Comparison of ENCODE assay signal across 27 cellular contexts in genomic region chr1:65818966-65819365, GRCh38. TPM values are rescaled to one million over a fixed set of nuclear protein-coding genes. Genes with fewer than 3 reads are reported as not detected.
DNase-seq lines count a peak whose midpoint lies in the region; ATAC-seq, FAIRE-seq and TF ChIP-seq lines count a peak whose summit lies in the region.
"Had no signal": no experiment of that assay in that cellular context is flagged by ENCODE, and none has a peak within 500 bp of the region (broad histone marks: within the 10 kb centered on the region; RNA-seq: fewer than 3 reads in every experiment).

No MANE protein-coding gene starts in this region.

- H3K4me1 Mint-ChIP-seq in activated naive CD8-positive, alpha-beta T cell treated with anti-CD3 and anti-CD28 coated beads for 36 hours = no peaks in the 10 kb centered on the region
- H3K4me1 Mint-ChIP-seq: CD8-positive, alpha-beta memory T cell; H9 had no signal

- FAIRE-seq in GM12892 (lab: Jason Lieb, UNC) (peak; percentile 33), K562 (lab: Jason Lieb, UNC) (no peak)
- FAIRE-seq: A549, D721Med, GM12878, GM18507 had no signal

- H3K36me3 ChIP-seq in IMR-90 (ENCODE audit: control insufficient read depth, insufficient read depth, low read length) (no peaks in the 10 kb centered on the region), K562 (ENCODE audit: control insufficient read depth, insufficient read depth, low read length) (no peaks in the 10 kb centered on the region)
- H3K36me3 ChIP-seq: BE2C; BLaER1 treated with 17β-estradiol and CSF1 and Interleukin-3, amounts not matched to agents 10 nM and 100 nM had no signal

- no peak overlapping the region; the same call in 1 of the 2 replicates for H2BK20ac ChIP-seq in IMR-90 (ENCODE audit: low read depth, low read length)

- H3K18ac ChIP-seq in IMR-90 (ENCODE audit: low read depth, low read length) = 0 out of 2 replicates have a peak overlapping the region, but pooled peaks have one; percentile 36

- no peak for TF ChIP-seq RAD21 in IMR-90 (IDR thresholded peaks at IDR 0.05; ENCODE audit: low read length)
- no peak for TF ChIP-seq RAD21 in K562 (CRISPR knock-in tag; conservative IDR thresholded peaks at IDR 0.05 in 1 of 2, IDR thresholded peaks at IDR 0.05 in 1 of 2)

- H3K79me1 ChIP-seq in IMR-90 (ENCODE audit: low read depth in 1 of 2, low read length in 2 of 2) = peaks cover 0 to 4% of the 10 kb centered on the region in 2 experiments; a peak in 1 of 4 replicates

- TF ChIP-seq CTCF in IMR-90 (conservative IDR thresholded peaks at IDR 0.05; ENCODE audit: low read depth, low read length) (no peak), K562 (IDR thresholded peaks at IDR 0.05 in 2 of 3, conservative IDR thresholded peaks at IDR 0.05 in 1 of 3; ENCODE audit: insufficient read depth in 2 of 3, low read depth in 1 of 3, low read length in 3 of 3) (no peak)

- H2BK5ac ChIP-seq in IMR-90 (ENCODE audit: low read depth, low read length, poor library complexity, severe bottlenecking) = no peak overlapping the region

- peak overlapping the region; percentile 55; the same call in 1 of the 2 replicates for H3K4ac ChIP-seq in IMR-90 (ENCODE audit: low read depth, low read length)

- CTCF ChIA-PET in IMR-90 (lab: Yijun Ruan, JAX) = no interaction called here
- CTCF ChIA-PET in K562 (lab: Yijun Ruan, JAX; ENCODE audit: low intra/inter-chr PET ratio) = no interaction called here

- TF ChIP-seq EP300 in K562 (IDR thresholded peaks at IDR 0.05; ENCODE audit: low read length) = no peak

- no peaks in the 10 kb centered on the region for H3K79me2 ChIP-seq in K562 (ENCODE audit: control insufficient read depth, insufficient read depth, low read length)

- in situ Hi-C loops in IMR-90 (cut with MboI; ENCODE audit: low sequenced_read_pairs) (loop anchor here (25.0 kb wide), 1 partner anchor 1118 kb away; no protein-coding TSS in a partner anchor), K562 (cut with MboI) (no loop called here)

- no peak overlapping the region for H3K14ac ChIP-seq in IMR-90 (replicated peaks; ENCODE audit: low read depth, low read length)

- ATAC-seq in IMR-90 (ENCODE audit: low read depth) (no peak), K562 (peak; percentile 74), GM19328 (IDR thresholded peaks at IDR 0.05; ENCODE audit: unreplicated experiment) (no peak), HG03520 (IDR thresholded peaks at IDR 0.05; ENCODE audit: unreplicated experiment) (no peak)
- ATAC-seq: A549, GM12878, HCT116 had no signal

- H3K4me3 ChIP-seq in IMR-90 (ENCODE audit: insufficient read depth, low read depth, low read length) = no peak overlapping the region
- H3K4me3 ChIP-seq in K562 = 0 out of 2 replicates have a peak overlapping the region, but pooled peaks have one; percentile 16
- H3K4me3 ChIP-seq: A549; BLaER1 treated with 17β-estradiol and CSF1 and Interleukin-3, amounts not matched to agents 10 nM and 100 nM; GM12878; GM23248 had no signal

- H3K27ac Mint-ChIP-seq in activated naive CD8-positive, alpha-beta T cell treated with anti-CD3 and anti-CD28 coated beads for 36 hours = no peak overlapping the region
- H3K27ac Mint-ChIP-seq: CD14-positive monocyte; CD4-positive, alpha-beta T cell; CD8-positive, alpha-beta memory T cell; H9 had no signal

- WGBS in IMR-90 (ENCODE audit: extremely low coverage in 2 of 2, insufficient read length in 1 of 2), 2 experiments = no CpG with 5 or more reads among the region's 1 CpG
- 0% methylated on average over 1 of the region's 1 CpG for WGBS in K562 (ENCODE audit: insufficient coverage, low coverage, missing lambda C conversion rate)

- H3K27me3 Mint-ChIP-seq in activated naive CD8-positive, alpha-beta T cell treated with anti-CD3 and anti-CD28 coated beads for 36 hours = peaks cover 34% of the 10 kb centered on the region
- H3K27me3 Mint-ChIP-seq: CD4-positive, alpha-beta T cell had no signal

- H3K4me2 ChIP-seq in IMR-90 (ENCODE audit: low read depth, low read length) (no peak overlapping the region), K562 (ENCODE audit: insufficient read depth, low read length) (peak overlapping the region; percentile 53)
- H3K4me2 ChIP-seq: A549; BLaER1 treated with 17β-estradiol and CSF1 and Interleukin-3, amounts not matched to agents 10 nM and 100 nM had no signal

- H3K27me3 ChIP-seq in IMR-90 (ENCODE audit: control insufficient read depth, insufficient read depth, low read length) = no peaks in the 10 kb centered on the region
- H3K27me3 ChIP-seq in K562 (ENCODE audit: control insufficient read depth in 2 of 2, insufficient read depth in 2 of 2, low read length in 2 of 2) = no peaks in the 10 kb centered on the region
- H3K27me3 ChIP-seq: BE2C; BLaER1 treated with 17β-estradiol and CSF1 and Interleukin-3, amounts not matched to agents 10 nM and 100 nM had no signal

- no peak for TF ChIP-seq POLR2A in GM12892 (IDR thresholded peaks at IDR 0.05; ENCODE audit: low read depth, low read length)
- no peak for TF ChIP-seq POLR2A in IMR-90 (IDR thresholded peaks at IDR 0.05; ENCODE audit: low read depth, low read length)
- TF ChIP-seq POLR2A in K562 (conservative IDR thresholded peaks at IDR 0.05) = no peak

- dilution Hi-C loops in IMR-90 (cut with HindIII; ENCODE audit: low sequenced_read_pairs, unreplicated experiment) = no loop called here

- peak overlapping the region; percentile 59; the same call in 1 of the 2 replicates for H2BK120ac ChIP-seq in IMR-90 (ENCODE audit: low read depth, low read length)

- H4K20me1 ChIP-seq in IMR-90 (ENCODE audit: insufficient read depth, low read length) = no peaks in the 10 kb centered on the region
- no peaks in the 10 kb centered on the region for H4K20me1 ChIP-seq in K562 (replicated peaks; ENCODE audit: control insufficient read depth, insufficient read depth, low read length)
- H4K20me1 ChIP-seq: BLaER1 treated with 17β-estradiol and CSF1 and Interleukin-3, amounts not matched to agents 10 nM and 100 nM had no signal

- H2AFZ ChIP-seq in IMR-90 (replicated peaks; ENCODE audit: low read length, poor library complexity) = peak overlapping the region; percentile 29
- peak overlapping the region; percentile 88 for H2AFZ ChIP-seq in K562 (ENCODE audit: low read depth, low read length)

- no peak overlapping the region for H2AK9ac ChIP-seq in IMR-90 (replicated peaks; ENCODE audit: low read depth, low read length, poor library complexity)

- H3K4me1 ChIP-seq in IMR-90 (ENCODE audit: control insufficient read depth, insufficient read depth, low read length) (no peaks in the 10 kb centered on the region), K562 (replicated peaks in 1 of 2; ENCODE audit: control insufficient read depth in 2 of 2, insufficient read depth in 2 of 2, low read length in 2 of 2) (peaks cover 0 to 3% of the 10 kb centered on the region in 2 experiments; a peak in 2 of 5 replicates)
- H3K4me1 ChIP-seq: A549, BE2C had no signal

- no peak overlapping the region for H3K23ac ChIP-seq in IMR-90 (ENCODE audit: low read depth, low read length)

- no peak overlapping the region for H3K9ac ChIP-seq in IMR-90 (ENCODE audit: low read depth, low read length)
- peak overlapping the region in 1 of 2 experiments; percentile 23; a peak in 1 of 4 replicates for H3K9ac ChIP-seq in K562 (ENCODE audit: insufficient read depth in 1 of 2, low read depth in 2 of 2, low read length in 2 of 2)
- H3K9ac ChIP-seq: BLaER1 treated with 17β-estradiol and CSF1 and Interleukin-3, amounts not matched to agents 10 nM and 100 nM; GM23248 had no signal

- no peaks in the 10 kb centered on the region for H3K36me3 Mint-ChIP-seq in activated naive CD8-positive, alpha-beta T cell treated with anti-CD3 and anti-CD28 coated beads for 36 hours
- H3K36me3 Mint-ChIP-seq: CD14-positive monocyte; CD8-positive, alpha-beta memory T cell had no signal

- 0 out of 4 replicates have a peak overlapping the region, but pooled peaks of 1 of the 2 experiments have one; percentile 10 for H4K8ac ChIP-seq in IMR-90 (ENCODE audit: low read depth in 2 of 2, low read length in 2 of 2)

- peaks cover 1% of the 10 kb centered on the region for H3K9me3 Mint-ChIP-seq in activated naive CD8-positive, alpha-beta T cell treated with anti-CD3 and anti-CD28 coated beads for 36 hours
- H3K9me3 Mint-ChIP-seq: CD4-positive, alpha-beta T cell; CD8-positive, alpha-beta memory T cell; H9 had no signal

- peak overlapping the region; percentile 72 for H2AK5ac ChIP-seq in IMR-90 (ENCODE audit: low read depth, low read length)

- H2BK15ac ChIP-seq in IMR-90 (ENCODE audit: low read depth, low read length) = 0 out of 3 replicates have a peak overlapping the region, but pooled peaks have one; percentile 41

- H3K4me3 Mint-ChIP-seq in activated naive CD8-positive, alpha-beta T cell treated with anti-CD3 and anti-CD28 coated beads for 36 hours = no peak overlapping the region
- H3K4me3 Mint-ChIP-seq: CD14-positive monocyte; CD4-positive, alpha-beta T cell; CD8-positive, alpha-beta memory T cell; H9 had no signal

- no peak overlapping the region for H3K56ac ChIP-seq in IMR-90 (ENCODE audit: extremely low read depth, insufficient read depth, low read length)

- intact Hi-C loops in IMR-90 (cut with micrococcal nuclease) (no loop called here), K562 (cut with micrococcal nuclease) (no loop called here)

- no peak overlapping the region for H4K91ac ChIP-seq in IMR-90 (ENCODE audit: insufficient read depth, low read depth, low read length)

- no peak overlapping the region; the same call in 1 of the 2 replicates for H4K5ac ChIP-seq in IMR-90 (ENCODE audit: low read depth, low read length)

- H3K27ac ChIP-seq in IMR-90 (ENCODE audit: insufficient read depth, low read length) = no peak overlapping the region
- no peak overlapping the region for H3K27ac ChIP-seq in K562 (ENCODE audit: extremely low read depth, low read depth, low read length)
- H3K27ac ChIP-seq: A549; BLaER1 treated with 17β-estradiol and CSF1 and Interleukin-3, amounts not matched to agents 10 nM and 100 nM; GM23248 had no signal

- H3K9me3 ChIP-seq in IMR-90 (ENCODE audit: control insufficient read depth, insufficient read depth, low read length) (no peaks in the 10 kb centered on the region), K562 (replicated peaks; ENCODE audit: control insufficient read depth, insufficient read depth, low read depth, low read length) (no peaks in the 10 kb centered on the region)
- H3K9me3 ChIP-seq: A549; BE2C; BLaER1 treated with 17β-estradiol and CSF1 and Interleukin-3, amounts not matched to agents 10 nM and 100 nM had no signal

- POLR2A ChIA-PET in IMR-90 (lab: Charles Lee; ENCODE audit: unreplicated experiment) (no interaction called here), K562 (lab: Yijun Ruan, JAX) (no interaction called here)

- BruUV-seq in IMR-90 (replicated peaks; lab: Mats Ljungman, UMichigan) (no TSS peak), K562 (replicated peaks; lab: Mats Ljungman, UMichigan) (no TSS peak)

- DNase-seq in GM12892 (ENCODE audit: insufficient read length) (no peak), IMR-90 (no peak), K562 (ENCODE audit: extremely low read depth in 1 of 4, low spot score in 3 of 4) (no peak), myocyte (ENCODE audit: low read depth) (peak; percentile 53)
- DNase-seq in activated naive CD8-positive, alpha-beta T cell treated with anti-CD3 and anti-CD28 coated beads for 36 hours = no peak
- DNase-seq in activated naive CD4-positive, alpha-beta T cell treated with Interleukin-2 at 50 U/mL for 16 hours = no peak
- DNase-seq: 8988T; ACHN; AML-193; BE2C; CD4-positive, alpha-beta T cell; CD8-positive, alpha-beta memory T cell; DMS153; DMS79; EL; GDM1; GM23248; H9 had no signal

- H3K9me1 ChIP-seq in IMR-90 (ENCODE audit: insufficient read depth, low read length) (no peaks in the 10 kb centered on the region), K562 (ENCODE audit: control insufficient read depth, insufficient read depth, low read length) (no peaks in the 10 kb centered on the region)

RNA-seq across cellular contexts. Expression of gene PDE4B, which starts 26.3 kb away (rescaled TPM):
- polyA plus RNA-seq in GM12892 (2012; ENCODE audit: missing spikeins) = 16.1 TPM
- 15.6 and 21.3 TPM in 2 replicates for total RNA-seq in IMR-90 (2012; rRNA removed)
- 5.2 and 5.8 TPM in 2 replicates for polyA plus RNA-seq in IMR-90 (2012; rRNA removed)
- polyA plus RNA-seq in IMR-90 (2012; cell fraction: cytosol; rRNA removed) = 1.9 and 2.1 TPM in 2 replicates
- polyA plus RNA-seq in IMR-90 (2012; cell fraction: nucleus; rRNA removed; ENCODE audit: low replicate concordance) = 5.4 and 25.3 TPM in 2 replicates
- 1.0 TPM in 1 of 2 replicates, not detected in the other for total RNA-seq in K562 (2011; cell fraction: chromatin; rRNA removed; ENCODE audit: low replicate concordance)
- total RNA-seq in K562 (2011; cell fraction: nucleolus; rRNA removed) = not detected in 2 replicates
- not detected in 2 replicates for total RNA-seq in K562 (2011; cell fraction: nucleoplasm; rRNA removed)
- not detected in 2 replicates for total RNA-seq in K562 (2014; rRNA removed)
- total RNA-seq in K562 (2014; rRNA removed; fragmentation: Illumina TruSeq; extraction: Trizol) = not detected in 2 replicates
- total RNA-seq in K562 (2015; rRNA removed; fragmentation: Illumina TruSeq; extraction: Trizol) = not detected in 2 replicates
- 0.07 and 0.09 TPM in 2 replicates for total RNA-seq in K562 (2021)
- not detected in 2 replicates for polyA plus RNA-seq in K562 (2011; rRNA removed)
- not detected in 2 replicates for polyA plus RNA-seq in K562 (2011; cell fraction: cytosol; rRNA removed)
- polyA plus RNA-seq in K562 (2011; cell fraction: nucleus; rRNA removed) = not detected in 2 replicates
- polyA plus RNA-seq in K562 (2012) = not detected in 2 replicates
- polyA plus RNA-seq in K562 (2014; fragmentation: Illumina TruSeq; extraction: Trizol) = not detected in 2 replicates
- not detected for polyA plus RNA-seq in K562 (2014; fragmentation: Nextera tagmentation; extraction: Ambion mirVana)
- polyA plus RNA-seq in K562 (2014; rRNA removed) = not detected in 2 replicates
- not detected in 2 replicates for polyA minus RNA-seq in K562 (2011; rRNA and poly(A)+ RNA removed)
- not detected in 2 replicates for polyA minus RNA-seq in K562 (2011; cell fraction: cytosol; rRNA and poly(A)+ RNA removed)
- not detected in 2 replicates for polyA minus RNA-seq in K562 (2011; cell fraction: nucleus; rRNA and poly(A)+ RNA removed)
- 2.1 and 29.5 TPM in 2 replicates for total RNA-seq in myocyte
- 0.16 TPM for polyA plus RNA-seq in myocyte (2012)
- total RNA-seq in activated naive CD8-positive, alpha-beta T cell treated with anti-CD3 and anti-CD28 coated beads for 36 hours = 10 to 100 TPM; 22.3 to 24.6 TPM
